In genomic region chr3:150597646-150598045, GRCh38 we compare ENCODE assay signal across 28 cellular contexts.
"Had no signal": no experiment of that assay in that cellular context is flagged by ENCODE, and none has a peak within 500 bp of the region (broad histone marks: within the 10 kb centered on the region; RNA-seq: fewer than 3 reads in every experiment).

No MANE protein-coding gene starts in this region.

- H3K27ac Mint-ChIP-seq: activated CD8-positive, alpha-beta T cell treated with anti-CD3 and anti-CD28 coated beads, Interleukin-2, amount 10 ng/mL, durations not matched to agents 7 days and 5 days; activated naive CD4-positive, alpha-beta T cell treated with anti-CD3 and anti-CD28 coated beads, Interleukin-2, amount 50 U/mL, for 24 hours; activated T-helper 1 cell treated with anti-CD3 and anti-CD28 coated beads, Interleukin-12 subunit alpha, Interleukin-12 subunit beta, Interleukin-2, Interleukin-4 antibody, amounts not matched to agents 30 ng/mL and 10 ng/mL and 1 ng/mL, durations not matched to agents 14 hours and 24 hours and 36 hours; T-helper 1 cell treated with Interleukin-12 subunit alpha and Interleukin-12 subunit beta and Interleukin-4 antibody, amounts not matched to agents 30 μg/mL and 1 μg/mL, for 36 hours had no signal

- H3K9me3 ChIP-seq: breast epithelium, MG63, Peyer's patch, SJSA1 had no signal

- H3K27me3 ChIP-seq: breast epithelium, MG63, Peyer's patch, SJSA1 had no signal

- H3K9me3 Mint-ChIP-seq: activated naive CD4-positive, alpha-beta T cell treated with anti-CD3 and anti-CD28 coated beads, Interleukin-2, amount 50 U/mL, for 24 hours; activated T-helper 1 cell treated with anti-CD3 and anti-CD28 coated beads, Interleukin-12 subunit alpha, Interleukin-12 subunit beta, Interleukin-2, Interleukin-4 antibody, amounts not matched to agents 30 ng/mL and 10 ng/mL and 1 ng/mL, durations not matched to agents 14 hours and 24 hours and 36 hours; T-helper 1 cell treated with Interleukin-12 subunit alpha and Interleukin-12 subunit beta and Interleukin-4 antibody, amounts not matched to agents 30 μg/mL and 1 μg/mL, for 36 hours had no signal

- H3K4me3 Mint-ChIP-seq: activated CD8-positive, alpha-beta T cell treated with anti-CD3 and anti-CD28 coated beads, Interleukin-2, amount 10 ng/mL, durations not matched to agents 7 days and 5 days; activated naive CD4-positive, alpha-beta T cell treated with anti-CD3 and anti-CD28 coated beads, Interleukin-2, amount 50 U/mL, for 24 hours; activated T-helper 1 cell treated with anti-CD3 and anti-CD28 coated beads, Interleukin-12 subunit alpha, Interleukin-12 subunit beta, Interleukin-2, Interleukin-4 antibody, amounts not matched to agents 30 ng/mL and 10 ng/mL and 1 ng/mL, durations not matched to agents 14 hours and 24 hours and 36 hours; T-helper 1 cell treated with Interleukin-12 subunit alpha and Interleukin-12 subunit beta and Interleukin-4 antibody, amounts not matched to agents 30 μg/mL and 1 μg/mL, for 36 hours had no signal

- ATAC-seq: activated CD8-positive, alpha-beta T cell treated with anti-CD3 and anti-CD28 coated beads, Interleukin-2, amount 10 ng/mL, durations not matched to agents 7 days and 5 days; SK-N-SH treated with all-trans-retinoic acid at 6 μM for 48 hours had no signal

- H3K27ac ChIP-seq: breast epithelium, RWPE1, SJSA1 had no signal

- H3K4me3 ChIP-seq: breast epithelium, MG63, Peyer's patch, SJSA1 had no signal

- DNase-seq: activated CD4-positive, alpha-beta T cell treated with anti-CD3 and anti-CD28 coated beads for 48 hours; activated CD4-positive, alpha-beta T cell treated with anti-CD3 and anti-CD28 coated beads, Interleukin-2, amount 50 U/mL, for 4 hours; activated CD4-positive, CD25-positive, alpha-beta regulatory T cell treated with anti-CD3 and anti-CD28 coated beads, Interleukin-2, amount 50 U/mL, for 72 hours; activated CD8-positive, alpha-beta memory T cell treated with anti-CD3 and anti-CD28 coated beads, Interleukin-2, amount 50 U/mL, for 48 hours; activated CD8-positive, alpha-beta T cell treated with anti-CD3 and anti-CD28 coated beads, Interleukin-2, amount 10 ng/mL, durations not matched to agents 7 days and 5 days; activated effector memory CD4-positive, alpha-beta T cell treated with Interleukin-2 at 50 U/mL for 16 hours; activated naive CD4-positive, alpha-beta T cell; activated T-cell treated with anti-CD3 and anti-CD28 coated beads, Interleukin-2, amount 50 U/mL, for 1 hour; aorta; central memory CD4-positive, alpha-beta T cell; IMR-90; KG1; MG63; NCI-H1105; NCI-H1436 treated with DMSO at 0.1 percent for 48 hours; NCI-H187; NCI-H2081; NCI-H446; NCI-H524; Peyer's patch; Right ventricle myocardium superior had no signal

- H3K27me3 Mint-ChIP-seq: activated naive CD4-positive, alpha-beta T cell treated with anti-CD3 and anti-CD28 coated beads, Interleukin-2, amount 50 U/mL, for 24 hours had no signal

- H3K4me1 ChIP-seq: breast epithelium had no signal

- H3K36me3 ChIP-seq: breast epithelium, MG63, Peyer's patch, SJSA1 had no signal
